Comparison of ENCODE assay signal across 8 cellular contexts in the genomic region with DNA sequence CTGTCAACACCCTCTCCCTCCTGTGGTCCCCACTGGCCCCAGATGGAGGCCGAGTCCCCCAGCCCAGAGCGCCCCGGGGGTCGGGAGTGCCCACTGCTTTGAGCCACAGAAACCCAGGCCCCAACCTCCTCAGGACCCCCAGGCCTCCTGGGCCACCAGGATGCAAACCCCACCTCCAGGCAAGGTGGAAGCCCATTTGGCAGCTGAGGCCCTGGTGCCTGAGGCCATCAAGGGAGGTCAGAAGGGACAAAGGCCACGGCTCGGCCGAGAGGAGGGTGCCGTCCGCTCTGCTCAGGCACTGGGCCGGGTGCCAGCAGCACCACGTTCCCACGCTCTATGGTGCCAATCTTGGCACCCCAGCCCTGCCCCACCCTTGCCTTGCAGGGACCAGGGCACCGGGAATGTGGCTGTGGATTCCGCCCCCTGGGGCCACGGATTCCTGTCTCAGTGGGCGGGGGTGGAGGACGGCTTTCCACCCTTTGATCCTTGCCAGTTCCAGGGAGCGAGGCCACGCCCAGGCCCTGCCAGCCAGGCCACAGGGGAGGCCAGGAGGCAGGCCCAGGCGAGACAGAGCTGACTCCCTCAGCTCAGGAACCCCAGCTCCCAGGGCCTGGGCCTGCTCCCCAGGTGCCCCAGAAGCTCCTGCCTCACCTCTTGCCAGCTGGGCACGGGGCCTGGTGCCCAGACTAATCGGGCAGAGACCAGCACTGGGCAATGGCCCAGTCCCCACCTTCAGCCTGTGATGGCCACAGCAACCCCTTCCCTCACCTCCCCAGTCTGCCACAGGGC. TPM values are rescaled to one million over a fixed set of nuclear protein-coding genes. Genes with fewer than 3 reads are reported as not detected.
DNase-seq lines count a peak whose midpoint lies in the region; ATAC-seq and TF ChIP-seq lines count a peak whose summit lies in the region.

No MANE protein-coding gene starts in this region.

- no peaks in the 10 kb centered on the region for H3K36me3 ChIP-seq in Panc1 (ENCODE audit: control insufficient read depth, insufficient read depth, low read length)
- no peaks in the 10 kb centered on the region for H3K36me3 ChIP-seq in rectal smooth muscle tissue (ENCODE audit: control insufficient read depth, insufficient read depth, low read length)

- H3K4me1 ChIP-seq in Panc1 (ENCODE audit: control insufficient read depth, insufficient read depth, low read length) (peaks cover 46% of the 10 kb centered on the region), foreskin keratinocyte (peaks cover 17% of the 10 kb centered on the region), rectal smooth muscle tissue (ENCODE audit: control insufficient read depth, insufficient read depth, low read length) (peaks cover 25% of the 10 kb centered on the region)

- in situ Hi-C loops in Panc1 (cut with HindIII; ENCODE audit: low pct_unique_long_range_greater_than_20kb, low sequenced_read_pairs) = no loop called here

- no peak for TF ChIP-seq CTCF in Panc1 (IDR thresholded peaks at IDR 0.05)
- TF ChIP-seq CTCF in foreskin keratinocyte (conservative IDR thresholded peaks at IDR 0.05) = no peak

- CTCF ChIA-PET in Panc1 (lab: Charles Lee) = interaction anchor here (0.7 kb wide), 1 partner anchor 338 kb away, joined by 3 read pairs; the partner anchor contains the start of gene SIVA1

- ATAC-seq in Panc1 = peak; percentile 68
- peak; percentile 66 for ATAC-seq in foreskin keratinocyte
- no peak for ATAC-seq in GM19455 (IDR thresholded peaks at IDR 0.05; ENCODE audit: unreplicated experiment)
- ATAC-seq in HG02623 (IDR thresholded peaks at IDR 0.05; ENCODE audit: unreplicated experiment) = no peak

- no peak overlapping the region for H3K9ac ChIP-seq in rectal smooth muscle tissue (ENCODE audit: low read length)

- POLR2A ChIA-PET in Panc1 (lab: Charles Lee) = interaction anchor here (0.7 kb wide), 1 partner anchor 74 kb away, joined by 3 read pairs; no protein-coding TSS in a partner anchor

- H3K27ac ChIP-seq in Panc1 (ENCODE audit: low read length) (peak overlapping the region; percentile 86), foreskin keratinocyte (peak overlapping the region; percentile 33), rectal smooth muscle tissue (ENCODE audit: low read depth, low read length) (peak overlapping the region; percentile 85)

- H3K27me3 ChIP-seq in Panc1 (ENCODE audit: control insufficient read depth, insufficient read depth, low read length) (no peaks in the 10 kb centered on the region), foreskin keratinocyte (no peaks in the 10 kb centered on the region), rectal smooth muscle tissue (ENCODE audit: control insufficient read depth, insufficient read depth, low read length) (no peaks in the 10 kb centered on the region)

- H3K4me3 ChIP-seq in Panc1 (ENCODE audit: low read depth in 2 of 2, low read length in 2 of 2) (peak overlapping the region; percentile 56 to 68), rectal smooth muscle tissue (ENCODE audit: low read length) (peak overlapping the region; percentile 64)

- H3K9me3 ChIP-seq in Panc1 (ENCODE audit: control insufficient read depth, insufficient read depth, low read depth, low read length) = no peaks in the 10 kb centered on the region

- BruUV-seq in Panc1 (replicated peaks; lab: Mats Ljungman, UMichigan) = no TSS peak

- intact Hi-C loops in Panc1 (cut with micrococcal nuclease; ENCODE audit: unreplicated experiment) = loop anchor here (10.0 kb wide), 2 partner anchors 73 to 193 kb away; partner anchors contain the start of gene JAG2

- DNase-seq in EH (ENCODE audit: low read depth) = peak; percentile 78
- no peak for DNase-seq in Panc1 (ENCODE audit: low read depth, low spot score)
- DNase-seq in foreskin keratinocyte = peak; percentile 69 to 82
- DNase-seq in T1000 (lab: John Stamatoyannopoulos, UW) = no peak
- DNase-seq in HCEC 1CT = no peak

RNA-seq across cellular contexts. Expression of gene GPR132, which starts 26.3 kb away (rescaled TPM):
- 0.08 TPM for total RNA-seq in Panc1 (2021; ENCODE audit: unreplicated experiment)
- polyA plus RNA-seq in Panc1 (2012; ENCODE audit: insufficient read length) = 0.15 TPM
- not detected in 2 replicates for total RNA-seq in foreskin keratinocyte
- polyA plus RNA-seq in foreskin keratinocyte = not detected in 2 replicates

Comparison
In these comparisons a context has a peak if more than half of its experiments do, and no peak if none do; other contexts are left out.
1. DNase-seq: peak in EH (single experiment) and foreskin keratinocyte (2 of 2); none in Panc1 (single experiment), T1000 (single experiment) and HCEC 1CT (single experiment).
2. ATAC-seq: peak in Panc1 (single experiment) and foreskin keratinocyte (single experiment); none in GM19455 (single experiment) and HG02623 (single experiment).
3. H3K27ac ChIP-seq: peak in every context shown above with its lines; median percentile 86 in Panc1; 85 in rectal smooth muscle tissue; 33 in foreskin keratinocyte.